In the genomic region with DNA sequence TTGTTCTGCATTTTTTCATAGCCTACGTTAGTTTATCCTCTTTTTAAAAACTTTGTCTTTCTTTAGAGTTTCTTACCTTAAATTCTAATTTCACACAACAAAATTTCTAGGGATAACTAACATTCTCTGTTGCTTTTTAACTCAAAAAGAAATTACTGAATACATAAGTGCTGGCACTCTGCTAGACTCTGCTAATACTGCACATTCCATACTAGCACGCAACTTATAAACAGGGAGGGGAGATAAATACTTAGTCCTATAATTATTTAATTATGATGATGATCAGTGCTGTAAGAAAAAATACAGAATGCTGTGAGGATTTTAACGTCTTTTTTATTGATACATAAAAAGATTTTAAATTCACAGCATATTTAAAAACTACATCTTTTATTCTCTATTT, we compare ENCODE assay signal across 22 cellular contexts. TPM values are rescaled to one million over a fixed set of nuclear protein-coding genes. Genes with fewer than 3 reads are reported as not detected.
DNase-seq lines count a peak whose midpoint lies in the region; ATAC-seq, FAIRE-seq and TF ChIP-seq lines count a peak whose summit lies in the region.
"Had no signal": no experiment of that assay in that cellular context is flagged by ENCODE, and none has a peak within 500 bp of the region (broad histone marks: within the 10 kb centered on the region; RNA-seq: fewer than 3 reads in every experiment).

No MANE protein-coding gene starts in this region.

- peaks cover 62% of the 10 kb centered on the region for H3K4me1 ChIP-seq in lower lobe of right lung

- no peak for TF ChIP-seq CTCF in brain microvascular endothelial cell (IDR thresholded peaks at IDR 0.05; ENCODE audit: low read depth, low read length, missing control alignments)
- TF ChIP-seq CTCF in lower lobe of right lung (IDR thresholded peaks at IDR 0.05), result no peak
- no peak for TF ChIP-seq CTCF in CD14-positive monocyte (IDR thresholded peaks at IDR 0.05)

- ATAC-seq in lower lobe of right lung (no peak), GM19324 (IDR thresholded peaks at IDR 0.05; ENCODE audit: low FRiP score, unreplicated experiment) (no peak)

- H3K27ac ChIP-seq in brain microvascular endothelial cell, result peak overlapping the region; percentile 90
- peak overlapping the region; percentile 34 for H3K27ac ChIP-seq in lower lobe of right lung
- H3K27ac ChIP-seq: HL-60 had no signal

- peak; percentile 71 for FAIRE-seq in A204.1 (lab: Jason Lieb, UNC)
- FAIRE-seq: bronchial epithelial cell had no signal

- H3K4me3 ChIP-seq in brain microvascular endothelial cell (ENCODE audit: low read depth, low read length), result no peak overlapping the region
- H3K4me3 ChIP-seq in lower lobe of right lung, result no peak overlapping the region
- H3K4me3 ChIP-seq: SJCRH30 had no signal

- DNase-seq in EL, result peak; percentile 50
- DNase-seq in brain microvascular endothelial cell, result no peak
- no peak for DNase-seq in lower lobe of right lung
- no peak for DNase-seq in HPDE6-E6E7 (ENCODE audit: extremely low spot score)
- DNase-seq in NCI-H2029 treated with DMSO at 0.1 percent for 48 hours (lab: John Stamatoyannopoulos, UW), result no peak
- no peak for DNase-seq in CD14-positive monocyte (ENCODE audit: low spot score)
- DNase-seq: activated CD4-positive, alpha-beta T cell treated with anti-CD3 and anti-CD28 coated beads, Interleukin-2, amount 50 U/mL, for 48 hours; activated gamma-delta T cell; effector CD8-positive, alpha-beta T cell; Kasumi-1; NCI-H1417 treated with DMSO at 0.1 percent for 48 hours; NCI-H2227 treated with DMSO at 0.1 percent for 48 hours; right cardiac atrium; stimulated activated CD4-positive, alpha-beta T cell treated with anti-CD3 and anti-CD28 coated beads, Interleukin-4, amount 100 ng/mL, for 24 hours; trophoblast cell had no signal

- H3K27me3 Mint-ChIP-seq in CD14-positive monocyte (ENCODE audit: low read depth in 3 of 3), result no peaks in the 10 kb centered on the region
- H3K27me3 Mint-ChIP-seq: B cell, memory B cell had no signal

- H3K9me3 Mint-ChIP-seq in CD14-positive monocyte, result no peaks in the 10 kb centered on the region
- H3K9me3 Mint-ChIP-seq: memory B cell had no signal

- no peak overlapping the region for H3K4me3 Mint-ChIP-seq in CD14-positive monocyte
- H3K4me3 Mint-ChIP-seq: B cell, memory B cell had no signal

- intact Hi-C loops in lower lobe of right lung (cut with DNase I), result no loop called here
- intact Hi-C loops in CD14-positive monocyte (cut with micrococcal nuclease), result no loop called here

- peaks cover 44 to 53% of the 10 kb centered on the region in 2 donors for H3K36me3 Mint-ChIP-seq in CD14-positive monocyte

- H3K9me3 ChIP-seq in lower lobe of right lung, result no peaks in the 10 kb centered on the region
- H3K9me3 ChIP-seq: SJCRH30 had no signal

- H3K36me3 ChIP-seq in brain microvascular endothelial cell (replicated peaks) (peaks cover 13% of the 10 kb centered on the region), lower lobe of right lung (peaks cover 5% of the 10 kb centered on the region)

- H3K27me3 ChIP-seq in brain microvascular endothelial cell (replicated peaks), result no peaks in the 10 kb centered on the region
- H3K27me3 ChIP-seq in lower lobe of right lung (ENCODE audit: low read depth), result no peaks in the 10 kb centered on the region
- H3K27me3 ChIP-seq: SJCRH30 had no signal

- no peak overlapping the region for H3K27ac Mint-ChIP-seq in CD14-positive monocyte

- in situ Hi-C loops in brain microvascular endothelial cell (cut with HindIII; ENCODE audit: low pct_ligation_motif_present, low sequenced_read_pairs), result no loop called here

- peaks cover 30% of the 10 kb centered on the region for H3K4me1 Mint-ChIP-seq in CD14-positive monocyte

RNA-seq across cellular contexts. Expression of gene RNF145, which starts 25.1 kb away (rescaled TPM):
- 221 TPM for total RNA-seq in lower lobe of right lung
- 10 to 100 TPM in 1 of 2 donors, 1 to 10 TPM in 1; 9.1 to 11.5 TPM for polyA plus RNA-seq in CD14-positive monocyte
